ENCODE assay signal across 8 cellular contexts in the genomic region with DNA sequence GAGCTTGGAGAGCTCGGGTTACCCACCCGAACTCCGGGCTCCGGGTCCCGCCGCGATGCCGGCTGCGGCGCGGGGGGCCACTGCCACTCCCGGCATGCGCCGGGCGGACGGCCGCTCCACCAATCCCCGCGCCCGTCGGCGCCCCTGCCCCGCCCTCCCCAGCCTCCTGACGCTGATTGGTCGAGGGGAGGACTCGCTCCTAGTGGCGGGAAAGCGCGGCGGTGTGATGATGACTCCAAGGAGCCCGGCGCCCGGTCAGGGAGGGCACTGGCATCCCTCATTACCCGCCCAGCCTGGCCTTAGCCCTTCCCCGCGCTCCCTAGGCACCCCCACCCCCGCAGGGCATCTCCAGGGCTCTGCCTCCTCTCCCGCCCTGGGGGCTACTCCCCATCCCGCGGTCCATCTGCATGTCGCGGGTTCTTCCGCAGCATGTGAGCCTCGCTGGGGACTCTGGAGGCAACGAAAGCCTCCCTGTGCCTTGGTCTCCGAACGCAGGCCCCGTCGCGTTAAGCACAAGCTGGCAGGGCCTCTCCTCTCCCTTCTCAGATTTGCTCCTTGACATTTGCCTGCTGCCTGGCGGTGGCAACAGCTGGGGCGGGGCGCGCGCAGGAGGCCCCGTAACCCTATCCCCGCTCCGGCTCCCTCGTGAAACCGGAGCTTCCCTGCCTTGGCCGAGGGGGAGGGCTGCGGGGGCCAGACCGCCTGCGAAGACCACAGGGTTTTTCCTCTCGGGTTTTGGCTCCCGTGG. TPM values are rescaled to one million over a fixed set of nuclear protein-coding genes. Genes with fewer than 3 reads are reported as not detected.
DNase-seq lines count a peak whose midpoint lies in the region; ATAC-seq and TF ChIP-seq lines count a peak whose summit lies in the region.

No MANE protein-coding gene starts in this region.

- peak; percentile 96 for ATAC-seq in omental fat pad (ENCODE audit: low FRiP score)

- peak; percentile 6; the same call in 1 of the 2 replicates for TF ChIP-seq CTCF in HEK293 (tag by site-specific recombination; IDR thresholded peaks at IDR 0.05)
- TF ChIP-seq CTCF in NB4 (IDR thresholded peaks at IDR 0.05; ENCODE audit: low read depth, low read length) = no peak
- no peak for TF ChIP-seq CTCF in omental fat pad (IDR thresholded peaks at IDR 0.05)

- H3K36me3 Mint-ChIP-seq in activated naive CD4-positive, alpha-beta T cell treated with anti-CD3 and anti-CD28 coated beads for 36 hours (ENCODE audit: low read depth) = no peaks in the 10 kb centered on the region

- peak overlapping the region; percentile 67; the same call in 1 of the 2 replicates for H3K27ac ChIP-seq in HEK293 (ENCODE audit: extremely low read depth, low read depth, low read length)

- POLR2A ChIA-PET in HEK293 (lab: Yijun Ruan, JAX) = interaction anchor here (0.5 to 2.5 kb wide), 11 partner anchors 16 to 71 kb away, joined by 3 to 13 read pairs (median 8); a partner anchor contains a TSS

- DNase-seq in GF-D8 (lab: John Stamatoyannopoulos, UW) = peak; percentile 44
- peak; percentile 78 for DNase-seq in NB4 (ENCODE audit: low read depth)
- DNase-seq in SK-N-DZ (ENCODE audit: low spot score) = peak; percentile 83
- DNase-seq in activated naive CD4-positive, alpha-beta T cell treated with anti-CD3 and anti-CD28 coated beads for 36 hours = peak; percentile 95
- DNase-seq in glomerular visceral epithelial cell (ENCODE audit: extremely low spot score) = peak; percentile 86
- peak; percentile 73 for DNase-seq in omental fat pad (ENCODE audit: low spot score)
- peak; percentile 83 for DNase-seq in superior temporal gyrus (ENCODE audit: extremely low spot score)

- H3K4me1 Mint-ChIP-seq in activated naive CD4-positive, alpha-beta T cell treated with anti-CD3 and anti-CD28 coated beads for 36 hours (ENCODE audit: low read depth) = peaks cover 20% of the 10 kb centered on the region

- no peak for TF ChIP-seq POLR2A in NB4 (IDR thresholded peaks at IDR 0.05; ENCODE audit: extremely low read depth, insufficient read length)

- peaks cover 0 to 5% of the 10 kb centered on the region in 2 experiments; a peak in 1 of 3 replicates for H3K36me3 ChIP-seq in HEK293 (ENCODE audit: control insufficient read depth in 2 of 2, insufficient read depth in 1 of 2, low read length in 2 of 2)

- CTCF ChIA-PET in HEK293 (lab: Yijun Ruan, JAX) = interaction anchor here (0.6 to 2.1 kb wide), 5 partner anchors 32 to 1152 kb away, joined by 3 to 10 read pairs (median 3); no protein-coding TSS in a partner anchor
- CTCF ChIA-PET in activated naive CD4-positive, alpha-beta T cell treated with anti-CD3 and anti-CD28 coated beads for 36 hours (lab: Charles Lee) = interaction anchor here (1.0 to 2.3 kb wide), 3 partner anchors 10 to 65 kb away, joined by 3 to 17 read pairs (median 6); no protein-coding TSS in a partner anchor

- peak overlapping the region; percentile 90 for H3K4me3 Mint-ChIP-seq in activated naive CD4-positive, alpha-beta T cell treated with anti-CD3 and anti-CD28 coated beads for 36 hours

- intact Hi-C loops in activated naive CD4-positive, alpha-beta T cell treated with anti-CD3 and anti-CD28 coated beads for 36 hours (cut with micrococcal nuclease) = loop anchor here (1.0 to 2.0 kb wide), 4 partner anchors 17 to 70 kb away; a partner anchor contains a TSS

- H3K9me3 Mint-ChIP-seq in activated naive CD4-positive, alpha-beta T cell treated with anti-CD3 and anti-CD28 coated beads for 36 hours = no peaks in the 10 kb centered on the region

- H3K9me3 ChIP-seq in HEK293 (ENCODE audit: control insufficient read depth, insufficient read depth, low read depth, low read length) = no peaks in the 10 kb centered on the region

- H3K27me3 Mint-ChIP-seq in activated naive CD4-positive, alpha-beta T cell treated with anti-CD3 and anti-CD28 coated beads for 36 hours (ENCODE audit: low read depth) = peaks cover 13% of the 10 kb centered on the region

- peaks cover 11% of the 10 kb centered on the region for H3K4me1 ChIP-seq in HEK293 (ENCODE audit: control insufficient read depth, insufficient read depth, low read length)

- H3K27ac Mint-ChIP-seq in activated naive CD4-positive, alpha-beta T cell treated with anti-CD3 and anti-CD28 coated beads for 36 hours = peak overlapping the region; percentile 24

- peak overlapping the region; percentile 62 for H3K4me3 ChIP-seq in HEK293 (ENCODE audit: low read depth, low read length)
- H3K4me3 ChIP-seq in NB4 (ENCODE audit: low read depth, low read length) = peak overlapping the region; percentile 62

TF ChIP-seq in HEK293, 187 proteins besides CTCF, POLR2A, EP300 and RAD21 (continues in another document):
- TF ChIP-seq ZBTB48 (tag by site-specific recombination; IDR thresholded peaks at IDR 0.05) = peak; percentile 92
- TF ChIP-seq ZNF16 (tag by site-specific recombination; IDR thresholded peaks at IDR 0.05; ENCODE audit: low read depth) = no peak
- peak; percentile 52 for TF ChIP-seq SETDB1 (IDR thresholded peaks at IDR 0.05; ENCODE audit: insufficient read length, low read length)
- TF ChIP-seq ZNF600 (tag by site-specific recombination; IDR thresholded peaks at IDR 0.05) = peak; percentile 86
- TF ChIP-seq ZNF133 (tag by site-specific recombination; IDR thresholded peaks at IDR 0.05) = no peak
- TF ChIP-seq ZNF560 (tag by site-specific recombination; IDR thresholded peaks at IDR 0.05; ENCODE audit: borderline replicate concordance) = no peak
- TF ChIP-seq, protein P1, sequence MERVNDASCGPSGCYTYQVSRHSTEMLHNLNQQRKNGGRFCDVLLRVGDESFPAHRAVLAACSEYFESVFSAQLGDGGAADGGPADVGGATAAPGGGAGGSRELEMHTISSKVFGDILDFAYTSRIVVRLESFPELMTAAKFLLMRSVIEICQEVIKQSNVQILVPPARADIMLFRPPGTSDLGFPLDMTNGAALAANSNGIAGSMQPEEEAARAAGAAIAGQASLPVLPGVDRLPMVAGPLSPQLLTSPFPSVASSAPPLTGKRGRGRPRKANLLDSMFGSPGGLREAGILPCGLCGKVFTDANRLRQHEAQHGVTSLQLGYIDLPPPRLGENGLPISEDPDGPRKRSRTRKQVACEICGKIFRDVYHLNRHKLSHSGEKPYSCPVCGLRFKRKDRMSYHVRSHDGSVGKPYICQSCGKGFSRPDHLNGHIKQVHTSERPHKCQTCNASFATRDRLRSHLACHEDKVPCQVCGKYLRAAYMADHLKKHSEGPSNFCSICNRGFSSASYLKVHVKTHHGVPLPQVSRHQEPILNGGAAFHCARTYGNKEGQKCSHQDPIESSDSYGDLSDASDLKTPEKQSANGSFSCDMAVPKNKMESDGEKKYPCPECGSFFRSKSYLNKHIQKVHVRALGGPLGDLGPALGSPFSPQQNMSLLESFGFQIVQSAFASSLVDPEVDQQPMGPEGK (tag by site-specific recombination; IDR thresholded peaks at IDR 0.05) = peak; percentile 91
- TF ChIP-seq, protein P2, sequence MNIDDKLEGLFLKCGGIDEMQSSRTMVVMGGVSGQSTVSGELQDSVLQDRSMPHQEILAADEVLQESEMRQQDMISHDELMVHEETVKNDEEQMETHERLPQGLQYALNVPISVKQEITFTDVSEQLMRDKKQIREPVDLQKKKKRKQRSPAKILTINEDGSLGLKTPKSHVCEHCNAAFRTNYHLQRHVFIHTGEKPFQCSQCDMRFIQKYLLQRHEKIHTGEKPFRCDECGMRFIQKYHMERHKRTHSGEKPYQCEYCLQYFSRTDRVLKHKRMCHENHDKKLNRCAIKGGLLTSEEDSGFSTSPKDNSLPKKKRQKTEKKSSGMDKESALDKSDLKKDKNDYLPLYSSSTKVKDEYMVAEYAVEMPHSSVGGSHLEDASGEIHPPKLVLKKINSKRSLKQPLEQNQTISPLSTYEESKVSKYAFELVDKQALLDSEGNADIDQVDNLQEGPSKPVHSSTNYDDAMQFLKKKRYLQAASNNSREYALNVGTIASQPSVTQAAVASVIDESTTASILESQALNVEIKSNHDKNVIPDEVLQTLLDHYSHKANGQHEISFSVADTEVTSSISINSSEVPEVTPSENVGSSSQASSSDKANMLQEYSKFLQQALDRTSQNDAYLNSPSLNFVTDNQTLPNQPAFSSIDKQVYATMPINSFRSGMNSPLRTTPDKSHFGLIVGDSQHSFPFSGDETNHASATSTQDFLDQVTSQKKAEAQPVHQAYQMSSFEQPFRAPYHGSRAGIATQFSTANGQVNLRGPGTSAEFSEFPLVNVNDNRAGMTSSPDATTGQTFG (tag by site-specific recombination; IDR thresholded peaks at IDR 0.05; ENCODE audit: borderline replicate concordance) = no peak
- peak; percentile 68; the same call in 1 of the 2 replicates for TF ChIP-seq OSR2 (tag by site-specific recombination; IDR thresholded peaks at IDR 0.05)
- TF ChIP-seq ZNF391 (tag by site-specific recombination; IDR thresholded peaks at IDR 0.05; ENCODE audit: borderline replicate concordance, low read depth) = peak; percentile 43; the same call in 1 of the 2 replicates

RNA-seq across cellular contexts. Expression of a gene that starts 1.7 kb away (rescaled TPM):
- 0.36 and 2.9 TPM in 2 replicates for polyA plus RNA-seq in SK-N-DZ (2014; cell fraction: cytosol; rRNA removed)
- polyA plus RNA-seq in SK-N-DZ (2014; cell fraction: nucleus; rRNA removed) = 2.8 and 5.4 TPM in 2 replicates
- 1 to 10 TPM; 4.2 to 5.3 TPM for total RNA-seq in activated naive CD4-positive, alpha-beta T cell treated with anti-CD3 and anti-CD28 coated beads for 36 hours
- under 1 TPM; 0.32 to 0.44 (median 0.37) TPM for total RNA-seq in omental fat pad

RNA-seq across cellular contexts. Expression of a gene that starts 16.4 kb away (rescaled TPM):
- polyA plus RNA-seq in SK-N-DZ (2014; cell fraction: cytosol; rRNA removed) = 33.3 and 40.4 TPM in 2 replicates
- 79.8 and 99.7 TPM in 2 replicates for polyA plus RNA-seq in SK-N-DZ (2014; cell fraction: nucleus; rRNA removed)
- total RNA-seq in activated naive CD4-positive, alpha-beta T cell treated with anti-CD3 and anti-CD28 coated beads for 36 hours = 10 to 100 TPM; 28.4 to 33.9 TPM
- total RNA-seq in omental fat pad = 10 to 100 TPM; 16.1 to 25.4 (median 18.8) TPM

RNA-seq across cellular contexts. Expression of a gene that starts 33.9 kb away (rescaled TPM):
- 285 and 312 TPM in 2 replicates for polyA plus RNA-seq in SK-N-DZ (2014; cell fraction: cytosol; rRNA removed)
- 518 and 753 TPM in 2 replicates for polyA plus RNA-seq in SK-N-DZ (2014; cell fraction: nucleus; rRNA removed)
- 100 to 1,000 TPM; 276 to 289 TPM for total RNA-seq in activated naive CD4-positive, alpha-beta T cell treated with anti-CD3 and anti-CD28 coated beads for 36 hours
- 100 to 1,000 TPM in 2 of 4 donors, 10 to 100 TPM in 2; 93.2 to 133 (median 103) TPM for total RNA-seq in omental fat pad

RNA-seq across cellular contexts. Expression of a gene that starts 45.0 kb away (rescaled TPM):
- polyA plus RNA-seq in SK-N-DZ (2014; cell fraction: cytosol; rRNA removed) = 16.8 and 40.0 TPM in 2 replicates
- polyA plus RNA-seq in SK-N-DZ (2014; cell fraction: nucleus; rRNA removed) = 18.0 and 25.7 TPM in 2 replicates
- 10 to 100 TPM; 11.6 to 14.0 TPM for total RNA-seq in activated naive CD4-positive, alpha-beta T cell treated with anti-CD3 and anti-CD28 coated beads for 36 hours
- 10 to 100 TPM; 10.1 to 21.7 (median 17.0) TPM for total RNA-seq in omental fat pad

RNA-seq across cellular contexts. Expression of a gene that starts 51.8 kb away (rescaled TPM):
- polyA plus RNA-seq in SK-N-DZ (2014; cell fraction: cytosol; rRNA removed) = not detected in 2 replicates
- polyA plus RNA-seq in SK-N-DZ (2014; cell fraction: nucleus; rRNA removed) = 0.12 and 0.32 TPM in 2 replicates
- under 1 TPM; 0.19 to 0.22 TPM for total RNA-seq in activated naive CD4-positive, alpha-beta T cell treated with anti-CD3 and anti-CD28 coated beads for 36 hours
- under 1 TPM in 1 of 4 donors, not detected in 3; 0.46 TPM for total RNA-seq in omental fat pad

Comparison
In these comparisons a context has a peak if more than half of its experiments do, and no peak if none do; other contexts are left out.
1. Peak in every context shown above with its lines: DNase-seq, ATAC-seq, H3K4me3 ChIP-seq and H3K27ac ChIP-seq.
2. DNase-seq: peak in every context shown above with its lines; median percentile 95 in activated naive CD4-positive, alpha-beta T cell treated with anti-CD3 and anti-CD28 coated beads for 36 hours; 86 in glomerular visceral epithelial cell; 83 in SK-N-DZ; 83 in superior temporal gyrus; 78 in NB4; 73 in omental fat pad; 44 in GF-D8.